ENCODE assay signal across 17 cellular contexts in the genomic region with DNA sequence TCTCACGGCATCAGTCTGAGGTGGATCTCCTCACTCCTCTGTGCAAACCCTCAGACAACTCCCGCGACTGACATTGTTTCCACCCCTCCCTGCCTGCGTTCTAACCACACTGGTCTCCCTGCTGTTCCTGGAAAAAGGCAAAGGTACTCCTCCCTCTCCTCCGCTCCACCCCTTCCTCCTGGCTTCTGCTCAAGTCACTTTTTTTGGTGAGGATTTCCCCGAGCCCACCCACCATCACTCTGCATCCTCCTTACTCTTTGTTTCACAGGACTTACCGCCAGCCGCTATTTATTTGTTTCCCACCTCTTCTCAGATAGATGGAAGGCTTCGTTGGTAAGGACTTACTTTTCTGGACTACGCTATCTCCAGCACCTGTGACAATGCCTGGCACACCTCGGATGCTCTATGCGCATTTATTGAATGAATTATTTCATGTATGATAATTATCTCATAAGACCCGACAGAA. TPM values are rescaled to one million over a fixed set of nuclear protein-coding genes. Genes with fewer than 3 reads are reported as not detected.
"Had no signal": no experiment of that assay in that cellular context is flagged by ENCODE, and none has a peak within 500 bp of the region (broad histone marks: within the 10 kb centered on the region; RNA-seq: fewer than 3 reads in every experiment).

No MANE protein-coding gene starts in this region.

- H3K9me3 ChIP-seq: gastrocnemius medialis, heart left ventricle, testis, upper lobe of right lung had no signal

- H3K4me3 ChIP-seq: cardiac muscle cell, dorsolateral prefrontal cortex, gastrocnemius medialis, heart left ventricle, lung, testis, upper lobe of right lung had no signal

- ATAC-seq: activated CD8-positive, alpha-beta memory T cell treated with anti-CD3 and anti-CD28 coated beads, Interleukin-2, amount 10 ng/mL, durations not matched to agents 7 days and 5 days; left cardiac atrium; upper lobe of right lung had no signal

- H3K9ac ChIP-seq: parathyroid adenoma had no signal

- H3K4me1 ChIP-seq: gastrocnemius medialis, parathyroid adenoma, testis, upper lobe of right lung had no signal

- DNase-seq: activated CD8-positive, alpha-beta memory T cell treated with anti-CD3 and anti-CD28 coated beads, Interleukin-2, amount 10 ng/mL, durations not matched to agents 7 days and 5 days; activated naive CD4-positive, alpha-beta T cell treated with anti-CD3 and anti-CD28 coated beads, Interleukin-2, amount 10 ng/mL, durations not matched to agents 7 days and 5 days; activated T-cell treated with anti-CD3 and anti-CD28 coated beads, Interleukin-2, amount 50 U/mL, for 1 hour; dorsolateral prefrontal cortex; endodermal cell; erythroblast; gastrocnemius medialis; heart left ventricle; left cardiac atrium; stimulated activated naive CD8-positive, alpha-beta T cell treated with anti-CD3 and anti-CD28 coated beads, Interleukin-15, amount 100 ng/mL, for 72 hours; testis; upper lobe of right lung had no signal

- H3K27ac ChIP-seq: cardiac muscle cell, dorsolateral prefrontal cortex, heart left ventricle, parathyroid adenoma, testis, upper lobe of right lung had no signal

- H3K36me3 ChIP-seq: cardiac muscle cell, gastrocnemius medialis, heart left ventricle, upper lobe of right lung had no signal

- H3K27me3 ChIP-seq: cardiac muscle cell, testis, upper lobe of right lung had no signal

RNA-seq across cellular contexts. Expression of a gene that starts 25.6 kb away (rescaled TPM):
- total RNA-seq: activated CD4-positive, alpha-beta memory T cell treated with anti-CD3 and anti-CD28 coated beads for 36 hours; activated CD4-positive, alpha-beta T cell treated with anti-CD3 and anti-CD28 coated beads for 36 hours; activated CD8-positive, alpha-beta memory T cell treated with anti-CD3 and anti-CD28 coated beads, Interleukin-2, amount 10 ng/mL, durations not matched to agents 7 days and 5 days; cardiac muscle cell; dorsolateral prefrontal cortex; endodermal cell; gastrocnemius medialis; heart left ventricle; left cardiac atrium; lung; upper lobe of right lung had no signal
